Comparison of ENCODE assay signal across 11 cellular contexts in genomic region chr1:176177764-176178163, GRCh38. TPM values are rescaled to one million over a fixed set of nuclear protein-coding genes. Genes with fewer than 3 reads are reported as not detected.
DNase-seq lines count a peak whose midpoint lies in the region; ATAC-seq and TF ChIP-seq lines count a peak whose summit lies in the region.
"Had no signal": no experiment of that assay in that cellular context is flagged by ENCODE, and none has a peak within 500 bp of the region (broad histone marks: within the 10 kb centered on the region; RNA-seq: fewer than 3 reads in every experiment).

No MANE protein-coding gene starts in this region.

- H3K27ac Mint-ChIP-seq in activated CD4-positive, alpha-beta T cell treated with anti-CD3 and anti-CD28 coated beads for 36 hours: peak overlapping the region; percentile 89
- peak overlapping the region; percentile 1 to 75 (median 14) for H3K27ac Mint-ChIP-seq in IgD-negative memory B cell
- H3K27ac Mint-ChIP-seq in natural killer cell treated with Interleukin-12 subunit alpha and Interleukin-12 subunit beta and Interleukin-15 and Interleukin-18, amount 100 ng/mL, for 72 hours: peak overlapping the region; percentile 61 to 72
- H3K27ac Mint-ChIP-seq: nephron had no signal

- peak overlapping the region; percentile 27 for H3K4me3 Mint-ChIP-seq in activated CD4-positive, alpha-beta T cell treated with anti-CD3 and anti-CD28 coated beads for 36 hours
- peak overlapping the region in 1 of 4 donors; percentile 43 for H3K4me3 Mint-ChIP-seq in IgD-negative memory B cell
- peak overlapping the region; percentile 58 for H3K4me3 Mint-ChIP-seq in natural killer cell treated with Interleukin-12 subunit alpha and Interleukin-12 subunit beta and Interleukin-15 and Interleukin-18, amount 100 ng/mL, for 72 hours
- H3K4me3 Mint-ChIP-seq: nephron had no signal

- H3K9me3 Mint-ChIP-seq in activated CD4-positive, alpha-beta T cell treated with anti-CD3 and anti-CD28 coated beads for 36 hours (ENCODE audit: low read depth): no peaks in the 10 kb centered on the region
- no peaks in the 10 kb centered on the region for H3K9me3 Mint-ChIP-seq in IgD-negative memory B cell
- H3K9me3 Mint-ChIP-seq in natural killer cell treated with Interleukin-12 subunit alpha and Interleukin-12 subunit beta and Interleukin-15 and Interleukin-18, amount 100 ng/mL, for 72 hours: no peaks in the 10 kb centered on the region
- H3K9me3 Mint-ChIP-seq: nephron had no signal

- no peak overlapping the region for H3K27ac ChIP-seq in HEK293 (ENCODE audit: extremely low read depth, low read depth, low read length)
- H3K27ac ChIP-seq: SJCRH30 had no signal

- no peak for TF ChIP-seq CTCF in HEK293 (tag by site-specific recombination; IDR thresholded peaks at IDR 0.05)

- POLR2A ChIA-PET in activated CD4-positive, alpha-beta T cell treated with anti-CD3 and anti-CD28 coated beads for 36 hours (lab: Charles Lee): no interaction called here
- POLR2A ChIA-PET in HEK293 (lab: Yijun Ruan, JAX): no interaction called here

- no peaks in the 10 kb centered on the region for H3K4me1 ChIP-seq in HEK293 (ENCODE audit: control insufficient read depth, insufficient read depth, low read length)

- H3K27me3 Mint-ChIP-seq in activated CD4-positive, alpha-beta T cell treated with anti-CD3 and anti-CD28 coated beads for 36 hours: no peaks in the 10 kb centered on the region
- no peaks in the 10 kb centered on the region for H3K27me3 Mint-ChIP-seq in IgD-negative memory B cell
- H3K27me3 Mint-ChIP-seq in natural killer cell treated with Interleukin-12 subunit alpha and Interleukin-12 subunit beta and Interleukin-15 and Interleukin-18, amount 100 ng/mL, for 72 hours: no peaks in the 10 kb centered on the region

- H3K36me3 Mint-ChIP-seq in activated CD4-positive, alpha-beta T cell treated with anti-CD3 and anti-CD28 coated beads for 36 hours (ENCODE audit: low read depth): peaks cover 56% of the 10 kb centered on the region
- peaks cover 4% of the 10 kb centered on the region for H3K36me3 Mint-ChIP-seq in IgD-negative memory B cell
- H3K36me3 Mint-ChIP-seq in natural killer cell treated with Interleukin-12 subunit alpha and Interleukin-12 subunit beta and Interleukin-15 and Interleukin-18, amount 100 ng/mL, for 72 hours: peaks cover 15% of the 10 kb centered on the region

- no peak overlapping the region for H3K4me3 ChIP-seq in HEK293 (ENCODE audit: low read depth, low read length)
- H3K4me3 ChIP-seq: MG63, SJCRH30 had no signal

- H3K9me3 ChIP-seq in HEK293 (ENCODE audit: control insufficient read depth, insufficient read depth, low read depth, low read length): no peaks in the 10 kb centered on the region
- H3K9me3 ChIP-seq: MG63, SJCRH30 had no signal

- peaks cover 9% of the 10 kb centered on the region in 2 experiments; a peak in 2 of 3 replicates for H3K36me3 ChIP-seq in HEK293 (ENCODE audit: control insufficient read depth in 2 of 2, insufficient read depth in 1 of 2, low read length in 2 of 2)

- no peak for DNase-seq in activated CD4-positive, alpha-beta T cell treated with anti-CD3 and anti-CD28 coated beads for 36 hours
- DNase-seq in activated CD4-positive, alpha-beta T cell treated with anti-CD3 and anti-CD28 coated beads for 48 hours: no peak
- no peak for DNase-seq in natural killer cell treated with Interleukin-12 subunit alpha and Interleukin-12 subunit beta and Interleukin-15 and Interleukin-18, amount 100 ng/mL, for 72 hours (ENCODE audit: low spot score)
- DNase-seq in activated gamma-delta T cell treated with Interleukin-2 at 50 U/mL for 16 hours: no peak
- DNase-seq in DMS114 treated with DMSO at 0.1 percent for 48 hours (lab: John Stamatoyannopoulos, UW; ENCODE audit: unreplicated experiment): no peak
- no peak for DNase-seq in stimulated activated CD4-positive, alpha-beta T cell treated with anti-CD3 and anti-CD28 coated beads, Interleukin-2, amount 100 ng/mL, for 48 hours
- DNase-seq: MG63, SJCRH30 had no signal

- H3K4me1 Mint-ChIP-seq in activated CD4-positive, alpha-beta T cell treated with anti-CD3 and anti-CD28 coated beads for 36 hours: peaks cover 38% of the 10 kb centered on the region
- peaks cover 17 to 22% (median 17%) of the 10 kb centered on the region in 3 donors for H3K4me1 Mint-ChIP-seq in IgD-negative memory B cell
- peaks cover 19 to 33% of the 10 kb centered on the region in 2 donors for H3K4me1 Mint-ChIP-seq in natural killer cell treated with Interleukin-12 subunit alpha and Interleukin-12 subunit beta and Interleukin-15 and Interleukin-18, amount 100 ng/mL, for 72 hours (ENCODE audit: low read depth in 2 of 2)
- H3K4me1 Mint-ChIP-seq: nephron had no signal

- intact Hi-C loops in activated CD4-positive, alpha-beta T cell treated with anti-CD3 and anti-CD28 coated beads for 36 hours (cut with DNase I, micrococcal nuclease): loop anchor here (1.0 to 5.0 kb wide), 6 partner anchors 13 to 150 kb away; no protein-coding TSS in a partner anchor

- CTCF ChIA-PET in activated CD4-positive, alpha-beta T cell treated with anti-CD3 and anti-CD28 coated beads for 36 hours (lab: Charles Lee): no interaction called here
- CTCF ChIA-PET in HEK293 (lab: Yijun Ruan, JAX): interaction anchor here (0.6 kb wide), 1 partner anchor 287 kb away, joined by 4 read pairs; no protein-coding TSS in a partner anchor

- peak; percentile 94 for ATAC-seq in activated CD4-positive, alpha-beta T cell treated with anti-CD3 and anti-CD28 coated beads for 36 hours
- peak; percentile 95 for ATAC-seq in natural killer cell treated with Interleukin-12 subunit alpha and Interleukin-12 subunit beta and Interleukin-15 and Interleukin-18, amount 100 ng/mL, for 72 hours

TF ChIP-seq in HEK293, 187 proteins besides CTCF, POLR2A, EP300 and RAD21:
- TF ChIP-seq ZNF488 (tag by site-specific recombination; IDR thresholded peaks at IDR 0.05) (no peak), PRDM1 (tag by site-specific recombination; IDR thresholded peaks at IDR 0.05) (peak; percentile 62)
TF ChIP-seq in HEK293: peak in this region for 1.

RNA-seq across cellular contexts. Expression of gene COP1, which starts 29.3 kb away (rescaled TPM):
- total RNA-seq in activated CD4-positive, alpha-beta T cell treated with anti-CD3 and anti-CD28 coated beads for 36 hours: 10 to 100 TPM; 38.7 to 43.4 TPM
- polyA plus RNA-seq in IgD-negative memory B cell: 33.8 TPM
- total RNA-seq in natural killer cell treated with Interleukin-12 subunit alpha and Interleukin-12 subunit beta and Interleukin-15 and Interleukin-18, amount 100 ng/mL, for 72 hours: 10 to 100 TPM; 50.6 to 53.3 TPM

Comparison
In these comparisons a context has a peak if more than half of its experiments do, and no peak if none do; other contexts are left out.
1. H3K27ac Mint-ChIP-seq: peak in every context shown above with its lines; median percentile 89 in activated CD4-positive, alpha-beta T cell treated with anti-CD3 and anti-CD28 coated beads for 36 hours; 66 in natural killer cell treated with Interleukin-12 subunit alpha and Interleukin-12 subunit beta and Interleukin-15 and Interleukin-18, amount 100 ng/mL, for 72 hours; 14 in IgD-negative memory B cell.